22 cellular contexts compared by ENCODE assay signal in genomic region chr2:181380581-181380980, GRCh38.
"Had no signal": no experiment of that assay in that cellular context is flagged by ENCODE, and none has a peak within 500 bp of the region (broad histone marks: within the 10 kb centered on the region; RNA-seq: fewer than 3 reads in every experiment).

No MANE protein-coding gene starts in this region.

- ATAC-seq: activated CD4-positive, CD25-positive, alpha-beta regulatory T cell treated with anti-CD3 and anti-CD28 coated beads, Interleukin-2, amount 50 U/mL, for 24 hours; activated CD8-positive, alpha-beta T cell treated with anti-CD3 and anti-CD28 coated beads, Interleukin-2, amount 10 ng/mL, durations not matched to agents 7 days and 5 days; gastrocnemius medialis; left ventricle myocardium superior; naive thymus-derived CD4-positive, alpha-beta T cell; pancreas; sciatic nerve; stimulated activated effector memory CD8-positive, alpha-beta T cell treated with anti-CD3 and anti-CD28 coated beads, Interleukin-12 subunit alpha, Interleukin-12 subunit beta, amount 100 ng/mL, for 72 hours had no signal

- H3K27ac ChIP-seq: dorsolateral prefrontal cortex, epithelial cell of prostate, gastrocnemius medialis, heart left ventricle, pancreas, stomach, vagina had no signal

- H3K36me3 ChIP-seq: gastrocnemius medialis, heart left ventricle, pancreas, stomach, vagina had no signal

- H3K27me3 ChIP-seq: gastrocnemius medialis, heart left ventricle, pancreas, stomach, vagina had no signal

- H3K4me3 ChIP-seq: dorsolateral prefrontal cortex, gastrocnemius medialis, heart left ventricle, pancreas, stomach, vagina had no signal

- H3K4me1 ChIP-seq: gastrocnemius medialis, heart left ventricle, pancreas, stomach, vagina had no signal

- H3K9me3 ChIP-seq: gastrocnemius medialis, pancreas, stomach, vagina had no signal

- DNase-seq: activated CD4-positive, alpha-beta T cell treated with anti-CD3 and anti-CD28 coated beads, Interleukin-2, amount 10 ng/mL, durations not matched to agents 7 days and 5 days; activated CD8-positive, alpha-beta T cell treated with anti-CD3 and anti-CD28 coated beads, Interleukin-2, amount 10 ng/mL, durations not matched to agents 7 days and 5 days; activated naive CD4-positive, alpha-beta T cell treated with anti-CD3 and anti-CD28 coated beads for 36 hours; activated T-cell treated with anti-CD3 and anti-CD28 coated beads, Interleukin-2, amount 50 U/mL, for 24 hours; anterior cingulate cortex; central memory CD4-positive, alpha-beta T cell; dorsolateral prefrontal cortex; gastrocnemius medialis; kidney; left ventricle myocardium superior; naive thymus-derived CD4-positive, alpha-beta T cell; pancreas; stimulated activated CD4-positive, alpha-beta T cell treated with anti-CD3 and anti-CD28 coated beads, Interleukin-4, amount 100 ng/mL, for 24 hours; stomach; T1000; trophoblast cell had no signal
